ENCODE assay signal across 8 cellular contexts in the genomic region with DNA sequence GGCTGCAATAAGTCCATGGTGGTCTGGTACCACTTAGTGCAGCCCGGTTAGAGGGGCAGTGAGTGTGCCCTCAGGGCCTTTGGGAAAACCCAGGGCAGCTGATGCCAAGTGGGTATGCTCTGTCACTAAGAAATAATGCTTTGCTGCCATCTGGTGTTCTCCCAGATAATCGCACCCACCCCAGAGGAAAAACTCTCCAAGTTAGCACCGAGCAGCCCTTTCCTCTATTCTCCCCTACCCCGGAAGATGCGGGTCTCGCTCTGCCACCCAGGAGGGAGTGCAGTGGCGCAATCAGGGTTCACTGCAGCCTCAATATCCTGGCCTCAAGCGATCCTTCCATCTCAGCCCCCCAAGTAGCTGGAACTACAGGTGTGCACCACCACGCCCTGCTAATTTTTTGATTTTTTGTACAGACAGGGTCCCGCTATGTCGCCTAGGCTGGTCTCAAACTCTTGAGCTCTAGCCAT. TPM values are rescaled to one million over a fixed set of nuclear protein-coding genes. Genes with fewer than 3 reads are reported as not detected.
A peak's percentile ranks its signal among the peaks of the same experiment; 100 is the strongest.
DNase-seq lines count a peak whose midpoint lies in the region; ATAC-seq and TF ChIP-seq lines count a peak whose summit lies in the region.

No MANE protein-coding gene starts in this region.

- H3K18ac ChIP-seq in trophoblast cell (ENCODE audit: low read length): no peak overlapping the region

- no peak overlapping the region for H2AK5ac ChIP-seq in trophoblast cell (ENCODE audit: low read length)

- H3K36me3 ChIP-seq in GM06990 (ENCODE audit: control insufficient read depth, insufficient read depth, low read length) (peaks cover 12% of the 10 kb centered on the region), SJSA1 (peaks cover 3% of the 10 kb centered on the region), trophoblast cell (ENCODE audit: control insufficient read depth in 1 of 2, insufficient read depth in 2 of 2, low read length in 2 of 2) (peaks cover 4 to 6% of the 10 kb centered on the region in 2 experiments)

- DNase-seq in GM06990 (ENCODE audit: extremely low read depth, insufficient read length): peak; percentile 48
- no peak for DNase-seq in LNCaP clone FGC (ENCODE audit: low read depth)
- DNase-seq in SJSA1 (ENCODE audit: low read depth in 1 of 2, low spot score in 2 of 2): peak; percentile 61 to 70
- peak; percentile 22 to 44 (median 26) for DNase-seq in activated naive CD4-positive, alpha-beta T cell (lab: John Stamatoyannopoulos, UW)
- peak; percentile 70 for DNase-seq in glomerular visceral epithelial cell (ENCODE audit: extremely low spot score)
- peak; percentile 65 to 89 for DNase-seq in trophoblast cell
- DNase-seq in ureter (ENCODE audit: low spot score): peak; percentile 68

- H3K27me3 ChIP-seq in GM06990 (replicated peaks; ENCODE audit: control insufficient read depth, insufficient read depth, low read length): no peaks in the 10 kb centered on the region
- no peaks in the 10 kb centered on the region for H3K27me3 ChIP-seq in SJSA1 (replicated peaks)
- H3K27me3 ChIP-seq in trophoblast cell (ENCODE audit: insufficient read depth, low read length): no peaks in the 10 kb centered on the region

- H4K91ac ChIP-seq in trophoblast cell (ENCODE audit: low read depth, low read length): no peak overlapping the region

- no peak overlapping the region for H2BK12ac ChIP-seq in trophoblast cell (ENCODE audit: low read length)

- no peaks in the 10 kb centered on the region for H3K9me3 ChIP-seq in SJSA1 (replicated peaks)
- H3K9me3 ChIP-seq in trophoblast cell (ENCODE audit: insufficient read depth, low read depth, low read length): peaks cover 1% of the 10 kb centered on the region

- no peaks in the 10 kb centered on the region for H3K79me2 ChIP-seq in trophoblast cell (ENCODE audit: control insufficient read depth, insufficient read depth, low read length, poor library complexity)

- H4K12ac ChIP-seq in trophoblast cell (ENCODE audit: low read depth, low read length): no peak overlapping the region

- H4K8ac ChIP-seq in trophoblast cell (ENCODE audit: low read depth, low read length): no peak overlapping the region

- H2BK5ac ChIP-seq in trophoblast cell (ENCODE audit: low read depth, low read length, poor library complexity): no peak overlapping the region

- TF ChIP-seq CTCF in GM06990 (IDR thresholded peaks at IDR 0.05; ENCODE audit: insufficient read depth, low read length, poor library complexity, severe bottlenecking): peak; percentile 69
- peak; percentile 78 for TF ChIP-seq CTCF in LNCaP clone FGC (IDR thresholded peaks at IDR 0.05; ENCODE audit: control insufficient read depth, extremely low read depth, insufficient read depth)

- H2AFZ ChIP-seq in trophoblast cell (ENCODE audit: insufficient read depth, low read length, poor library complexity): no peak overlapping the region

- no peak overlapping the region for H3K9ac ChIP-seq in trophoblast cell (ENCODE audit: low read length)

- H3K4me3 ChIP-seq in GM06990 (replicated peaks; ENCODE audit: low read depth, low read length) (no peak overlapping the region), LNCaP clone FGC (ENCODE audit: low read depth, low read length) (no peak overlapping the region), SJSA1 (no peak overlapping the region), trophoblast cell (ENCODE audit: low read depth, low read length) (no peak overlapping the region)

- H3K27ac ChIP-seq in SJSA1 (no peak overlapping the region), trophoblast cell (ENCODE audit: low read depth, low read length) (no peak overlapping the region)

- ATAC-seq in HG03457 (IDR thresholded peaks at IDR 0.05; ENCODE audit: unreplicated experiment): no peak

- no peak overlapping the region for H2BK120ac ChIP-seq in trophoblast cell (ENCODE audit: insufficient read depth, low read length, poor library complexity)

- H3K79me1 ChIP-seq in trophoblast cell (ENCODE audit: low read length): no peaks in the 10 kb centered on the region

- no peak overlapping the region for H3K23ac ChIP-seq in trophoblast cell (ENCODE audit: low read length)

- H3K4me2 ChIP-seq in trophoblast cell (ENCODE audit: low read length): no peak overlapping the region

- no CpG with 5 or more reads among the region's 11 CpGs for WGBS in trophoblast cell (ENCODE audit: extremely low coverage, insufficient coverage, insufficient read length)

- H3K4me1 ChIP-seq in SJSA1 (replicated peaks) (peaks cover 17% of the 10 kb centered on the region), trophoblast cell (ENCODE audit: control insufficient read depth in 1 of 2, insufficient read depth in 2 of 2, low read length in 2 of 2) (no peaks in the 10 kb centered on the region)

- no peak overlapping the region for H3K4ac ChIP-seq in trophoblast cell (ENCODE audit: low read depth, low read length)

- H3K14ac ChIP-seq in trophoblast cell (ENCODE audit: low read length): no peak overlapping the region

RNA-seq across cellular contexts. Expression of gene DAPK2, which starts 21.3 kb away (rescaled TPM):
- total RNA-seq in SJSA1 (2014; rRNA removed; shearing (Covaris generic)): 0.34 and 2.2 TPM in 2 replicates
- 2.2 and 2.3 TPM in 2 replicates for polyA plus RNA-seq in trophoblast cell (2013)
- total RNA-seq in ureter: 9.0 TPM

RNA-seq across cellular contexts. Expression of gene CIAO2A, which starts 26.0 kb away (rescaled TPM):
- 116 and 182 TPM in 2 replicates for total RNA-seq in SJSA1 (2014; rRNA removed; shearing (Covaris generic))
- 53.5 and 62.2 TPM in 2 replicates for polyA plus RNA-seq in trophoblast cell (2013)
- total RNA-seq in ureter: 35.5 TPM

RNA-seq across cellular contexts. Expression of gene SNX1, which starts 28.2 kb away (rescaled TPM):
- total RNA-seq in SJSA1 (2014; rRNA removed; shearing (Covaris generic)): 26.3 and 39.5 TPM in 2 replicates
- polyA plus RNA-seq in trophoblast cell (2013): 46.8 and 47.0 TPM in 2 replicates
- 162 TPM for total RNA-seq in ureter
